In the genomic region with DNA sequence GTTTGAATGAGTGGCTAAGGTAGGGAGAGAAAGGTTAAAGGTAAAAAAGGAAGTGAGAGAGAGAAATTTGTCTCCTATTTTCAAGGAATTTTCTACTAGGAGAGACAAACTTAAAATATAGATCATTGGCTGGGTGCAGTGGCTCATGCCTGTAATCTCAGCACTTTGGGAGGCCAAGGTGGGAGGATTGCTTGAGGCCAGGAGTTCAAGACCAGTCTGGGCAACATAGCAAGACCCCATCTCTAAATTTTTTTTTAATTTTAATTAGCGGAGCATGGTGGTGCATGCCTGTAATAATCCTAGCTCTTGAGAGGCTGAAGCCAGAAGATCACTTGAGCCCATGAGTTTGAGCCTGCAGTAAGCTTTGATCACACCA, we compare ENCODE assay signal across 15 cellular contexts. TPM values are rescaled to one million over a fixed set of nuclear protein-coding genes. Genes with fewer than 3 reads are reported as not detected.
"Had no signal": no experiment of that assay in that cellular context is flagged by ENCODE, and none has a peak within 500 bp of the region (broad histone marks: within the 10 kb centered on the region; RNA-seq: fewer than 3 reads in every experiment).

No MANE protein-coding gene starts in this region.

RNA-seq across cellular contexts. Expression of a gene that starts 58.1 kb away (rescaled TPM):
- total RNA-seq: endodermal cell, esophagus mucosa, fibroblast of lung, foreskin keratinocyte, kidney epithelial cell, left cardiac atrium, mammary epithelial cell, mucosa of gallbladder, myocyte, occipital lobe, sigmoid colon, skeletal muscle tissue, thoracic aorta had no signal
- polyA plus RNA-seq: fibroblast of lung; foreskin keratinocyte; heart left ventricle; mammary epithelial cell; naive thymus-derived CD8-positive, alpha-beta T cell had no signal
